In genomic region chr10:28922127-28922526, GRCh38 we compare ENCODE assay signal across 2 cellular contexts.
TF ChIP-seq lines count a peak whose summit lies in the region.

No MANE protein-coding gene starts in this region.

TF ChIP-seq in A549, 52 proteins besides CTCF, POLR2A, EP300 and RAD21 (continued from another document):
- TF ChIP-seq HES2 (IDR thresholded peaks at IDR 0.05): no peak
- TF ChIP-seq HOXB5 (CRISPR knock-in tag; IDR thresholded peaks at IDR 0.05): no peak

TF ChIP-seq in GM23338, 12 proteins besides CTCF, POLR2A, EP300 and RAD21 (continued from another document):
- TF ChIP-seq REST (IDR thresholded peaks at IDR 0.05; ENCODE audit: unreplicated experiment) (no peak), POLR2AphosphoS5 (IDR thresholded peaks at IDR 0.05; ENCODE audit: low read depth) (no peak), NANOG (IDR thresholded peaks at IDR 0.05; ENCODE audit: borderline replicate concordance) (no peak), ZNF462 (CRISPR knock-in tag; IDR thresholded peaks at IDR 0.05) (no peak), CREB1 (CRISPR knock-in tag; IDR thresholded peaks at IDR 0.05; ENCODE audit: low read depth) (no peak), JUNB (IDR thresholded peaks at IDR 0.05; ENCODE audit: unreplicated experiment) (no peak), ZNF331 (CRISPR knock-in tag; IDR thresholded peaks at IDR 0.05; ENCODE audit: low read depth) (no peak), EZH2phosphoT487 (IDR thresholded peaks at IDR 0.05; ENCODE audit: unreplicated experiment) (no peak)
- TF ChIP-seq, protein P1, sequence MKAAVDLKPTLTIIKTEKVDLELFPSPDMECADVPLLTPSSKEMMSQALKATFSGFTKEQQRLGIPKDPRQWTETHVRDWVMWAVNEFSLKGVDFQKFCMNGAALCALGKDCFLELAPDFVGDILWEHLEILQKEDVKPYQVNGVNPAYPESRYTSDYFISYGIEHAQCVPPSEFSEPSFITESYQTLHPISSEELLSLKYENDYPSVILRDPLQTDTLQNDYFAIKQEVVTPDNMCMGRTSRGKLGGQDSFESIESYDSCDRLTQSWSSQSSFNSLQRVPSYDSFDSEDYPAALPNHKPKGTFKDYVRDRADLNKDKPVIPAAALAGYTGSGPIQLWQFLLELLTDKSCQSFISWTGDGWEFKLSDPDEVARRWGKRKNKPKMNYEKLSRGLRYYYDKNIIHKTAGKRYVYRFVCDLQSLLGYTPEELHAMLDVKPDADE (IDR thresholded peaks at IDR 0.05): no peak
